In genomic region chr1:1157426-1157913, GRCh38 we compare ENCODE assay signal across 1 cellular context.
TF ChIP-seq lines count a peak whose summit lies in the region.

No MANE protein-coding gene starts in this region.

TF ChIP-seq in HCT116, 20 proteins besides CTCF, POLR2A, EP300 and RAD21 (continued from another document):
- TF ChIP-seq, protein P1, sequence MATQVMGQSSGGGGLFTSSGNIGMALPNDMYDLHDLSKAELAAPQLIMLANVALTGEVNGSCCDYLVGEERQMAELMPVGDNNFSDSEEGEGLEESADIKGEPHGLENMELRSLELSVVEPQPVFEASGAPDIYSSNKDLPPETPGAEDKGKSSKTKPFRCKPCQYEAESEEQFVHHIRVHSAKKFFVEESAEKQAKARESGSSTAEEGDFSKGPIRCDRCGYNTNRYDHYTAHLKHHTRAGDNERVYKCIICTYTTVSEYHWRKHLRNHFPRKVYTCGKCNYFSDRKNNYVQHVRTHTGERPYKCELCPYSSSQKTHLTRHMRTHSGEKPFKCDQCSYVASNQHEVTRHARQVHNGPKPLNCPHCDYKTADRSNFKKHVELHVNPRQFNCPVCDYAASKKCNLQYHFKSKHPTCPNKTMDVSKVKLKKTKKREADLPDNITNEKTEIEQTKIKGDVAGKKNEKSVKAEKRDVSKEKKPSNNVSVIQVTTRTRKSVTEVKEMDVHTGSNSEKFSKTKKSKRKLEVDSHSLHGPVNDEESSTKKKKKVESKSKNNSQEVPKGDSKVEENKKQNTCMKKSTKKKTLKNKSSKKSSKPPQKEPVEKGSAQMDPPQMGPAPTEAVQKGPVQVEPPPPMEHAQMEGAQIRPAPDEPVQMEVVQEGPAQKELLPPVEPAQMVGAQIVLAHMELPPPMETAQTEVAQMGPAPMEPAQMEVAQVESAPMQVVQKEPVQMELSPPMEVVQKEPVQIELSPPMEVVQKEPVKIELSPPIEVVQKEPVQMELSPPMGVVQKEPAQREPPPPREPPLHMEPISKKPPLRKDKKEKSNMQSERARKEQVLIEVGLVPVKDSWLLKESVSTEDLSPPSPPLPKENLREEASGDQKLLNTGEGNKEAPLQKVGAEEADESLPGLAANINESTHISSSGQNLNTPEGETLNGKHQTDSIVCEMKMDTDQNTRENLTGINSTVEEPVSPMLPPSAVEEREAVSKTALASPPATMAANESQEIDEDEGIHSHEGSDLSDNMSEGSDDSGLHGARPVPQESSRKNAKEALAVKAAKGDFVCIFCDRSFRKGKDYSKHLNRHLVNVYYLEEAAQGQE (IDR thresholded peaks at IDR 0.05; ENCODE audit: low read depth), result no peak
- TF ChIP-seq SRF (IDR thresholded peaks at IDR 0.05; ENCODE audit: low read depth), result no peak
